26 cellular contexts compared by ENCODE assay signal in the genomic region with DNA sequence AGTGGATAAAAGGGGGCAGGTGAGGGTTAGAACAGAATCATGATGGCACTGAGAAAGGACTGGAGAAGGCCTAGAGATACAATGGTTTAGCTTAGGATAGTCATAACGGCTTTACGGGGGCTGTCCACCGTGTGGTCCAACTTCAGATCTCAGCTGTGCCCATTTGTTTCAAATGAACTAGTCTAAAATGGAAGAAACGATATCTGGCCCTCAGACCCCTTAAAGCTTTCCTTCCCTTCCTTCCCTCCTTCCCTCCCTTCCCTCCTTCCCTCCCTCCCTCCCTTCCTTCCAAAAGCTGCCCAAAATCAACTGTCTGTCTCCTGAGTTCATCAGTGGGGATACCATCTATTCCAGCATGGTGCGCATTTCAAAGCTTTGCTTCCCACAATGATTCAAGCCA.
"Had no signal": no experiment of that assay in that cellular context is flagged by ENCODE, and none has a peak within 500 bp of the region (broad histone marks: within the 10 kb centered on the region; RNA-seq: fewer than 3 reads in every experiment).

No MANE protein-coding gene starts in this region.

- ATAC-seq: activated CD4-positive, CD25-positive, alpha-beta regulatory T cell treated with anti-CD3 and anti-CD28 coated beads, Interleukin-2, amount 50 U/mL, for 24 hours; activated CD8-positive, alpha-beta T cell treated with anti-CD3 and anti-CD28 coated beads, Interleukin-2, amount 10 ng/mL, durations not matched to agents 7 days and 5 days; gastroesophageal sphincter; left cardiac atrium; stimulated activated naive B cell treated with anti-CD40 and anti-IgM and Interleukin-4, amounts not matched to agents 10 μg/mL and 1 μg/mL and 100 μg/mL, for 72 hours; T-cell had no signal

- H3K27me3 ChIP-seq: adrenal gland, gastroesophageal sphincter, sigmoid colon, upper lobe of left lung had no signal

- H3K27ac ChIP-seq: adrenal gland, epithelial cell of prostate, sigmoid colon, upper lobe of left lung, VCaP had no signal

- DNase-seq: activated CD4-positive, alpha-beta T cell treated with anti-CD3 and anti-CD28 coated beads, Interleukin-2, amount 10 ng/mL, durations not matched to agents 7 days and 5 days; activated CD8-positive, alpha-beta T cell treated with anti-CD3 and anti-CD28 coated beads, Interleukin-2, amount 10 ng/mL, durations not matched to agents 7 days and 5 days; activated naive CD4-positive, alpha-beta T cell; activated T-cell treated with anti-CD3 and anti-CD28 coated beads, Interleukin-2, amount 50 U/mL, for 1 hour; adrenal gland; cortex of kidney; endodermal cell; head of caudate nucleus; islet precursor cell; left cardiac atrium; nucleus accumbens; posterior cingulate gyrus; sigmoid colon; stimulated activated CD4-positive, alpha-beta T cell treated with anti-CD3 and anti-CD28 coated beads, Interleukin-2, amount 100 ng/mL, for 48 hours; stimulated activated CD8-positive, alpha-beta memory T cell treated with anti-CD3 and anti-CD28 coated beads, Interleukin-4, amount 100 ng/mL, for 48 hours; stimulated activated naive B cell treated with anti-CD40 and anti-IgM and Interleukin-4, amounts not matched to agents 10 μg/mL and 1 μg/mL and 100 μg/mL, for 72 hours; T-cell; upper lobe of left lung had no signal

- H3K9me3 ChIP-seq: adrenal gland, gastroesophageal sphincter, sigmoid colon, thoracic aorta, upper lobe of left lung had no signal

- H3K27ac Mint-ChIP-seq: activated CD4-positive, alpha-beta T cell treated with anti-CD3 and anti-CD28 coated beads, Interleukin-2, amount 10 ng/mL, durations not matched to agents 7 days and 5 days; activated CD8-positive, alpha-beta T cell treated with anti-CD3 and anti-CD28 coated beads, Interleukin-2, amount 10 ng/mL, durations not matched to agents 7 days and 5 days; activated naive CD8-positive, alpha-beta T cell; activated T-helper 2 cell treated with anti-CD3 and anti-CD28 coated beads, Interferon-gamma antibody, Interleukin-2, Interleukin-4, amounts not matched to agents 10 μg/mL and 5 μg/mL and 100 μg/mL, durations not matched to agents 14 hours and 24 hours and 36 hours; endodermal cell; stimulated activated naive B cell treated with anti-CD40 and anti-IgM and Interleukin-4, amounts not matched to agents 10 μg/mL and 1 μg/mL and 100 μg/mL, for 72 hours; T-cell; T-helper 2 cell treated with Interferon-gamma antibody and Interleukin-4, amounts not matched to agents 5 μg/mL and 100 μg/mL, for 36 hours had no signal

- H3K27me3 Mint-ChIP-seq: activated CD4-positive, alpha-beta T cell treated with anti-CD3 and anti-CD28 coated beads, Interleukin-2, amount 10 ng/mL, durations not matched to agents 7 days and 5 days; activated naive CD8-positive, alpha-beta T cell; stimulated activated naive B cell treated with anti-CD40 and anti-IgM and Interleukin-4, amounts not matched to agents 10 μg/mL and 1 μg/mL and 100 μg/mL, for 72 hours; T-cell had no signal

- H3K4me3 Mint-ChIP-seq: activated CD4-positive, alpha-beta T cell treated with anti-CD3 and anti-CD28 coated beads, Interleukin-2, amount 10 ng/mL, durations not matched to agents 7 days and 5 days; activated CD8-positive, alpha-beta T cell treated with anti-CD3 and anti-CD28 coated beads, Interleukin-2, amount 10 ng/mL, durations not matched to agents 7 days and 5 days; activated naive CD8-positive, alpha-beta T cell; endodermal cell; stimulated activated naive B cell treated with anti-CD40 and anti-IgM and Interleukin-4, amounts not matched to agents 10 μg/mL and 1 μg/mL and 100 μg/mL, for 72 hours; T-cell; T-helper 2 cell treated with Interferon-gamma antibody and Interleukin-4, amounts not matched to agents 5 μg/mL and 100 μg/mL, for 36 hours had no signal

- H3K4me3 ChIP-seq: adrenal gland, gastroesophageal sphincter, sigmoid colon, thoracic aorta, upper lobe of left lung had no signal

- H3K4me1 Mint-ChIP-seq: activated CD4-positive, alpha-beta T cell treated with anti-CD3 and anti-CD28 coated beads, Interleukin-2, amount 10 ng/mL, durations not matched to agents 7 days and 5 days had no signal

- H3K36me3 ChIP-seq: adrenal gland, gastroesophageal sphincter, sigmoid colon, thoracic aorta, upper lobe of left lung had no signal

- H3K36me3 Mint-ChIP-seq: stimulated activated naive B cell treated with anti-CD40 and anti-IgM and Interleukin-4, amounts not matched to agents 10 μg/mL and 1 μg/mL and 100 μg/mL, for 72 hours had no signal

- H3K9me3 Mint-ChIP-seq: activated CD4-positive, alpha-beta T cell treated with anti-CD3 and anti-CD28 coated beads, Interleukin-2, amount 10 ng/mL, durations not matched to agents 7 days and 5 days; activated T-helper 2 cell treated with anti-CD3 and anti-CD28 coated beads, Interferon-gamma antibody, Interleukin-2, Interleukin-4, amounts not matched to agents 10 μg/mL and 5 μg/mL and 100 μg/mL, durations not matched to agents 14 hours and 24 hours and 36 hours; endodermal cell; stimulated activated naive B cell treated with anti-CD40 and anti-IgM and Interleukin-4, amounts not matched to agents 10 μg/mL and 1 μg/mL and 100 μg/mL, for 72 hours; T-cell; T-helper 2 cell treated with Interferon-gamma antibody and Interleukin-4, amounts not matched to agents 5 μg/mL and 100 μg/mL, for 36 hours had no signal
